In the genomic region with DNA sequence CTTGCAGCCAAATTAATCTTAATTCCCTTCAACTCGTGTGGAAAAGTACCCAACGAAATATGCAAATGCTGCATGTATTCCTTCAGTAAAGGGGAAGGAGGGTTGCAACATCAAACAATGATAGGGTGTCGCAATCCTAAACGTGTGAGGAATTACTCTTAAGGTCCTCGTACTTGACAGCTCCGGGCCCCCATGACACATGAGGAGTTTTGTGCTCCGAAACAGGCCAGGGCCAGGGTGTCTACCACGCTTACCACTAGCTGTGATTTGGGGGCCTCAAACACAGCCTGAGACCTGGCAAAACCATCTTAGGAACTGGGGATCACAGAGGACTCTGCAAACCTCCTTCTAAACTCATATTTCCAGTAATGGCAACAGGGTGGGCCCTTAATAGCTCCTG, we compare ENCODE assay signal across 11 cellular contexts. TPM values are rescaled to one million over a fixed set of nuclear protein-coding genes. Genes with fewer than 3 reads are reported as not detected.
A peak's percentile ranks its signal among the peaks of the same experiment; 100 is the strongest.
DNase-seq lines count a peak whose midpoint lies in the region; ATAC-seq and TF ChIP-seq lines count a peak whose summit lies in the region.
"Had no signal": no experiment of that assay in that cellular context is flagged by ENCODE, and none has a peak within 500 bp of the region (broad histone marks: within the 10 kb centered on the region; RNA-seq: fewer than 3 reads in every experiment).

No MANE protein-coding gene starts in this region.

- WGBS in esophagus, 2 donors: 42 to 43% methylated on average over 8 of the region's 8 CpGs

- ATAC-seq in GM21423 (IDR thresholded peaks at IDR 0.05; ENCODE audit: unreplicated experiment) (no peak), HG03159 (IDR thresholded peaks at IDR 0.05; ENCODE audit: unreplicated experiment) (no peak)

- no peaks in the 10 kb centered on the region for H3K9me3 ChIP-seq in Peyer's patch
- no peaks in the 10 kb centered on the region for H3K9me3 ChIP-seq in esophagus (ENCODE audit: control insufficient read depth in 2 of 2, insufficient read depth in 1 of 2, low read depth in 1 of 2, low read length in 1 of 2)

- peaks cover 5% of the 10 kb centered on the region for H3K27me3 Mint-ChIP-seq in nephron (ENCODE audit: low read depth)

- DNase-seq in Ammon's horn (ENCODE audit: low spot score) (peak; percentile 63), Peyer's patch (peak in 1 of 3 donors; percentile 70), ACHN (no peak)
- no peak for DNase-seq in activated CD4-positive, alpha-beta T cell treated with anti-CD3 and anti-CD28 coated beads, Interleukin-2, amount 50 U/mL, for 4 hours
- DNase-seq: activated naive CD4-positive, alpha-beta T cell treated with anti-CD3 and anti-CD28 coated beads for 36 hours; erythroblast; MM.1S had no signal

- H3K36me3 ChIP-seq in Peyer's patch (no peaks in the 10 kb centered on the region), esophagus (ENCODE audit: control insufficient read depth in 2 of 2, insufficient read depth in 2 of 2, low read length in 1 of 2) (no peaks in the 10 kb centered on the region)

- in situ Hi-C loops in ACHN (cut with HindIII; ENCODE audit: low pct_ligation_motif_present, low pct_unique_long_range_greater_than_20kb, low sequenced_read_pairs): no loop called here

- H3K4me1 Mint-ChIP-seq in nephron: peaks cover 47% of the 10 kb centered on the region

- no peaks in the 10 kb centered on the region for H3K9me3 Mint-ChIP-seq in nephron
- H3K9me3 Mint-ChIP-seq: activated naive CD4-positive, alpha-beta T cell treated with anti-CD3 and anti-CD28 coated beads for 36 hours had no signal

- no peak overlapping the region for H3K4me3 Mint-ChIP-seq in nephron
- H3K4me3 Mint-ChIP-seq: activated naive CD4-positive, alpha-beta T cell treated with anti-CD3 and anti-CD28 coated beads for 36 hours had no signal

- H3K27ac Mint-ChIP-seq in nephron: peak overlapping the region; percentile 15 to 85 (median 67)
- H3K27ac Mint-ChIP-seq: activated naive CD4-positive, alpha-beta T cell treated with anti-CD3 and anti-CD28 coated beads for 36 hours had no signal

- no peak for TF ChIP-seq CTCF in Peyer's patch (IDR thresholded peaks at IDR 0.05)
- TF ChIP-seq CTCF in nephron (IDR thresholded peaks at IDR 0.05; ENCODE audit: unreplicated experiment in 3 of 3): no peak

- H3K27ac ChIP-seq in Peyer's patch: peak overlapping the region; percentile 36 to 71 (median 53)
- peak overlapping the region; percentile 92 to 97 for H3K27ac ChIP-seq in esophagus (ENCODE audit: low read depth in 2 of 2, low read length in 1 of 2)

- peaks cover 0 to 28% (median 12%) of the 10 kb centered on the region in 4 donors for H3K4me1 ChIP-seq in Peyer's patch
- peaks cover 3 to 5% of the 10 kb centered on the region in 2 donors for H3K4me1 ChIP-seq in esophagus (ENCODE audit: control insufficient read depth in 2 of 2, insufficient read depth in 2 of 2, low read length in 1 of 2)

- H3K4me3 ChIP-seq in Peyer's patch (no peak overlapping the region), esophagus (ENCODE audit: low read depth in 1 of 2, low read length in 2 of 2) (no peak overlapping the region)

- no peak for TF ChIP-seq POLR2A in Peyer's patch (IDR thresholded peaks at IDR 0.05)

- H3K36me3 Mint-ChIP-seq in nephron (ENCODE audit: low read depth): no peaks in the 10 kb centered on the region

- H3K27me3 ChIP-seq in Peyer's patch: no peaks in the 10 kb centered on the region
- no peaks in the 10 kb centered on the region for H3K27me3 ChIP-seq in esophagus (ENCODE audit: control insufficient read depth in 1 of 2, insufficient read depth in 2 of 2, low read length in 2 of 2)

RNA-seq across cellular contexts. Expression of a gene that starts 20.4 kb away (rescaled TPM):
- total RNA-seq in Peyer's patch: 1,000 to 10,000 TPM in 1 of 4 donors, 100 to 1,000 TPM in 3; 267 to 2,466 (median 503) TPM
- polyA plus RNA-seq in esophagus: 100 to 1,000 TPM in 1 of 2 donors, 10 to 100 TPM in 1; 99.5 to 102 TPM
